Comparison of ENCODE assay signal across 1 cellular context in the genomic region with DNA sequence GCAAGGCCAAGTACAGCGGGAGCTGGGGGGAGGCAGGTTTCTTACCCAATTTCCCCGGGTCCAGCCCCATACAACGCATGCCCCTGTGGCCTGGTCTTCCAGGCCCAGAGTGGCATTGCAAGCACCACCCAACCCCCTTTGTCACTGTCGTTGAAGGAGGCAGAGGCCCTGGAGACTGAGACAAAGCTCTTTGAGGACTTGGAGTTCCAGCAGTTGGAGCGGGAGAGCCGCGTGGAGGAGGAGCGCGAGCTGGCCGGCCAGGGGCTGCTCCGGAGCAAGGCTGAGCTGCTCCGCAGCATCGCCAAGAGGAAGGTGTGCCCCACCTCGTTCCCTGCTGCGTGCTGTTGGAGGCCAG.
TF ChIP-seq lines count a peak whose summit lies in the region.

No MANE protein-coding gene starts in this region.

TF ChIP-seq in IMR-90, 13 proteins besides CTCF, POLR2A, EP300 and RAD21:
- no peak for TF ChIP-seq FOS (IDR thresholded peaks at IDR 0.05; ENCODE audit: low read depth, low read length)
- no peak for TF ChIP-seq SMC3 (IDR thresholded peaks at IDR 0.05; ENCODE audit: low read depth, low read length)
- TF ChIP-seq, protein P1, sequence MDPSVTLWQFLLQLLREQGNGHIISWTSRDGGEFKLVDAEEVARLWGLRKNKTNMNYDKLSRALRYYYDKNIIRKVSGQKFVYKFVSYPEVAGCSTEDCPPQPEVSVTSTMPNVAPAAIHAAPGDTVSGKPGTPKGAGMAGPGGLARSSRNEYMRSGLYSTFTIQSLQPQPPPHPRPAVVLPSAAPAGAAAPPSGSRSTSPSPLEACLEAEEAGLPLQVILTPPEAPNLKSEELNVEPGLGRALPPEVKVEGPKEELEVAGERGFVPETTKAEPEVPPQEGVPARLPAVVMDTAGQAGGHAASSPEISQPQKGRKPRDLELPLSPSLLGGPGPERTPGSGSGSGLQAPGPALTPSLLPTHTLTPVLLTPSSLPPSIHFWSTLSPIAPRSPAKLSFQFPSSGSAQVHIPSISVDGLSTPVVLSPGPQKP (IDR thresholded peaks at IDR 0.05; ENCODE audit: borderline replicate concordance, low read depth, low read length): no peak
- no peak for TF ChIP-seq RCOR1 (IDR thresholded peaks at IDR 0.05; ENCODE audit: insufficient replicate concordance, low read length)
- no peak for TF ChIP-seq BHLHE40 (IDR thresholded peaks at IDR 0.05; ENCODE audit: low read depth, low read length)
- TF ChIP-seq NFE2L2 (IDR thresholded peaks at IDR 0.05; ENCODE audit: low read depth, low read length): no peak
